In genomic region chr12:15931590-15932053, GRCh38 we compare ENCODE assay signal across 12 cellular contexts. TPM values are rescaled to one million over a fixed set of nuclear protein-coding genes. Genes with fewer than 3 reads are reported as not detected.
DNase-seq lines count a peak whose midpoint lies in the region; ATAC-seq and TF ChIP-seq lines count a peak whose summit lies in the region.
"Had no signal": no experiment of that assay in that cellular context is flagged by ENCODE, and none has a peak within 500 bp of the region (broad histone marks: within the 10 kb centered on the region; RNA-seq: fewer than 3 reads in every experiment).

No MANE protein-coding gene starts in this region.

- no peaks in the 10 kb centered on the region for H3K9me3 ChIP-seq in right lobe of liver

- no peak overlapping the region for H3K4me3 Mint-ChIP-seq in HFFc6
- H3K4me3 Mint-ChIP-seq in activated CD4-positive, alpha-beta T cell treated with anti-CD3 and anti-CD28 coated beads, Interleukin-2, amount 10 ng/mL, durations not matched to agents 7 days and 5 days = no peak overlapping the region
- H3K4me3 Mint-ChIP-seq: mesothelial cell of epicardium had no signal

- WGBS in right lobe of liver (ENCODE audit: insufficient coverage, low coverage, low lambda C conversion rate, missing lambda C conversion rate) = 31% methylated on average over 3 of the region's 3 CpGs

- CTCF ChIA-PET in activated CD4-positive, alpha-beta T cell treated with anti-CD3 and anti-CD28 coated beads, Interleukin-2, amount 10 ng/mL, durations not matched to agents 7 days and 5 days (lab: Charles Lee) = interaction anchor here (0.6 kb wide), 1 partner anchor 8 kb away, joined by 4 read pairs; no protein-coding TSS in a partner anchor

- peak overlapping the region; percentile 8; the same call in 1 of the 2 replicates for H3K27ac Mint-ChIP-seq in HFFc6
- no peak overlapping the region for H3K27ac Mint-ChIP-seq in activated CD4-positive, alpha-beta T cell treated with anti-CD3 and anti-CD28 coated beads, Interleukin-2, amount 10 ng/mL, durations not matched to agents 7 days and 5 days
- H3K27ac Mint-ChIP-seq: mesothelial cell of epicardium had no signal

- no peak overlapping the region for H3K4me3 ChIP-seq in right lobe of liver

- H3K27ac ChIP-seq in right lobe of liver = peak overlapping the region in 1 of 3 donors; percentile 42

- no peaks in the 10 kb centered on the region for H3K27me3 Mint-ChIP-seq in HFFc6 (ENCODE audit: insufficient read depth)
- no peaks in the 10 kb centered on the region for H3K27me3 Mint-ChIP-seq in activated CD4-positive, alpha-beta T cell treated with anti-CD3 and anti-CD28 coated beads, Interleukin-2, amount 10 ng/mL, durations not matched to agents 7 days and 5 days

- H3K4me1 Mint-ChIP-seq in HFFc6 (ENCODE audit: low read depth) = peaks cover 62% of the 10 kb centered on the region
- peaks cover 2% of the 10 kb centered on the region for H3K4me1 Mint-ChIP-seq in activated CD4-positive, alpha-beta T cell treated with anti-CD3 and anti-CD28 coated beads, Interleukin-2, amount 10 ng/mL, durations not matched to agents 7 days and 5 days

- H3K27me3 ChIP-seq in right lobe of liver = no peaks in the 10 kb centered on the region

- POLR2A ChIA-PET in activated CD4-positive, alpha-beta T cell treated with anti-CD3 and anti-CD28 coated beads, Interleukin-2, amount 10 ng/mL, durations not matched to agents 7 days and 5 days (lab: Charles Lee) = no interaction called here

- H3K36me3 ChIP-seq in right lobe of liver = no peaks in the 10 kb centered on the region

- peaks cover 24% of the 10 kb centered on the region for H3K36me3 Mint-ChIP-seq in HFFc6 (ENCODE audit: low read depth)
- peaks cover 12% of the 10 kb centered on the region for H3K36me3 Mint-ChIP-seq in activated CD4-positive, alpha-beta T cell treated with anti-CD3 and anti-CD28 coated beads, Interleukin-2, amount 10 ng/mL, durations not matched to agents 7 days and 5 days (ENCODE audit: low read depth)
- H3K36me3 Mint-ChIP-seq: mesothelial cell of epicardium had no signal

- no peak for TF ChIP-seq POLR2A in right lobe of liver (IDR thresholded peaks at IDR 0.05)

- TF ChIP-seq CTCF in HFFc6 (IDR thresholded peaks at IDR 0.05) (peak; percentile 37; the same call in 1 of the 2 replicates), right lobe of liver (IDR thresholded peaks at IDR 0.05) (peak in 2 of 4 donors; percentile 7 to 13)

- intact Hi-C loops in right lobe of liver (cut with DNase I) = no loop called here

- peak; percentile 79 for ATAC-seq in GM18499 (IDR thresholded peaks at IDR 0.05; ENCODE audit: insufficient read depth, unreplicated experiment)
- ATAC-seq in right lobe of liver = peak; percentile 48 to 85 (median 68)

- peaks cover 0 to 29% (median 0%) of the 10 kb centered on the region in 4 donors for H3K4me1 ChIP-seq in right lobe of liver

- DNase-seq in HFFc6 (no peak), NCI-H2171 treated with DMSO at 0.1 percent for 48 hours (lab: John Stamatoyannopoulos, UW) (peak; percentile 61), right lobe of liver (no peak), mesenteric fat pad (ENCODE audit: low spot score) (no peak), GM19238 (ENCODE audit: insufficient read length, low spot score) (no peak), NCI-H128 (lab: John Stamatoyannopoulos, UW; ENCODE audit: unreplicated experiment) (no peak)
- DNase-seq in activated CD4-positive, alpha-beta T cell treated with anti-CD3 and anti-CD28 coated beads, Interleukin-2, amount 10 ng/mL, durations not matched to agents 7 days and 5 days = no peak
- DNase-seq: activated CD4-positive, alpha-beta T cell treated with anti-CD3 and anti-CD28 coated beads for 48 hours; cortex of kidney; NCI-H510A had no signal

- H3K9me3 Mint-ChIP-seq in HFFc6 = no peaks in the 10 kb centered on the region
- peaks cover 7% of the 10 kb centered on the region for H3K9me3 Mint-ChIP-seq in activated CD4-positive, alpha-beta T cell treated with anti-CD3 and anti-CD28 coated beads, Interleukin-2, amount 10 ng/mL, durations not matched to agents 7 days and 5 days

RNA-seq across cellular contexts. Expression of gene DERA, which starts 20.5 kb away (rescaled TPM):
- total RNA-seq in HFFc6 (2021; fragmentation: NEBNext Ultra II Directional; extraction: Animal tissue kit (Norgen Biotek cat#: 25700)) = 10 to 100 TPM; 28.1 to 46.4 (median 36.3) TPM
- total RNA-seq in right lobe of liver (10 to 100 TPM; 39.8 to 55.6 (median 49.1) TPM), mesenteric fat pad (34.2 TPM)
- 10 to 100 TPM; 31.3 to 35.1 TPM for total RNA-seq in activated CD4-positive, alpha-beta T cell treated with anti-CD3 and anti-CD28 coated beads, Interleukin-2, amount 10 ng/mL, durations not matched to agents 7 days and 5 days

RNA-seq across cellular contexts. Expression of gene STRAP, which starts 49.4 kb away (rescaled TPM):
- 100 to 1,000 TPM; 179 to 208 (median 193) TPM for total RNA-seq in HFFc6 (2021; fragmentation: NEBNext Ultra II Directional; extraction: Animal tissue kit (Norgen Biotek cat#: 25700))
- total RNA-seq in right lobe of liver (10 to 100 TPM; 41.3 to 53.5 (median 43.0) TPM), mesenteric fat pad (109 TPM)
- total RNA-seq in activated CD4-positive, alpha-beta T cell treated with anti-CD3 and anti-CD28 coated beads, Interleukin-2, amount 10 ng/mL, durations not matched to agents 7 days and 5 days = 10 to 100 TPM; 78.6 to 80.2 TPM
